1 cellular context compared by ENCODE assay signal in the genomic region with DNA sequence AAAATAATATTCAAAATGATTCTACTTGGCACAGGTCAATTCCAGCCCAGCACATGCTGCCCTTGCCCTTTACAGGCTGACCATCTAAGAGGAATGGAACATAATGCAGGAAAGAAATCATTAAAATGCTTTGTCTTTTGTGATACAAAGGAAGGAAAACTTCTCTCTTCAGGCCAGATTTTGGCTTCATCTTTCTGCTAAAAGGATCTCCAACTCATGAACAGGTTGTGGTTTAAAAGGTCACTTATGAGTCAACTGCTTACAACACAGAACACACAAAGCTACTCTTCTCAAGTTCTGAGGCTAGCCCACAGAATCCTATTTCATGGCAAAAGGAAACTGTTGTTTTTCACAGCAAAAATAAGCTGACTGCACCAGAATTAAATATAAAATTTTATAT.
TF ChIP-seq lines count a peak whose summit lies in the region.

No MANE protein-coding gene starts in this region.

TF ChIP-seq in HCT116, 20 proteins besides CTCF, POLR2A, EP300 and RAD21 (continued from another document):
- TF ChIP-seq, protein P1, sequence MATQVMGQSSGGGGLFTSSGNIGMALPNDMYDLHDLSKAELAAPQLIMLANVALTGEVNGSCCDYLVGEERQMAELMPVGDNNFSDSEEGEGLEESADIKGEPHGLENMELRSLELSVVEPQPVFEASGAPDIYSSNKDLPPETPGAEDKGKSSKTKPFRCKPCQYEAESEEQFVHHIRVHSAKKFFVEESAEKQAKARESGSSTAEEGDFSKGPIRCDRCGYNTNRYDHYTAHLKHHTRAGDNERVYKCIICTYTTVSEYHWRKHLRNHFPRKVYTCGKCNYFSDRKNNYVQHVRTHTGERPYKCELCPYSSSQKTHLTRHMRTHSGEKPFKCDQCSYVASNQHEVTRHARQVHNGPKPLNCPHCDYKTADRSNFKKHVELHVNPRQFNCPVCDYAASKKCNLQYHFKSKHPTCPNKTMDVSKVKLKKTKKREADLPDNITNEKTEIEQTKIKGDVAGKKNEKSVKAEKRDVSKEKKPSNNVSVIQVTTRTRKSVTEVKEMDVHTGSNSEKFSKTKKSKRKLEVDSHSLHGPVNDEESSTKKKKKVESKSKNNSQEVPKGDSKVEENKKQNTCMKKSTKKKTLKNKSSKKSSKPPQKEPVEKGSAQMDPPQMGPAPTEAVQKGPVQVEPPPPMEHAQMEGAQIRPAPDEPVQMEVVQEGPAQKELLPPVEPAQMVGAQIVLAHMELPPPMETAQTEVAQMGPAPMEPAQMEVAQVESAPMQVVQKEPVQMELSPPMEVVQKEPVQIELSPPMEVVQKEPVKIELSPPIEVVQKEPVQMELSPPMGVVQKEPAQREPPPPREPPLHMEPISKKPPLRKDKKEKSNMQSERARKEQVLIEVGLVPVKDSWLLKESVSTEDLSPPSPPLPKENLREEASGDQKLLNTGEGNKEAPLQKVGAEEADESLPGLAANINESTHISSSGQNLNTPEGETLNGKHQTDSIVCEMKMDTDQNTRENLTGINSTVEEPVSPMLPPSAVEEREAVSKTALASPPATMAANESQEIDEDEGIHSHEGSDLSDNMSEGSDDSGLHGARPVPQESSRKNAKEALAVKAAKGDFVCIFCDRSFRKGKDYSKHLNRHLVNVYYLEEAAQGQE (IDR thresholded peaks at IDR 0.05; ENCODE audit: low read depth), result no peak
- TF ChIP-seq YY1 (IDR thresholded peaks at IDR 0.05; ENCODE audit: extremely low read depth, insufficient replicate concordance, low read depth, low read length) (no peak), POLR2AphosphoS5 (IDR thresholded peaks at IDR 0.05; ENCODE audit: low read depth, low read length) (no peak), JUND (IDR thresholded peaks at IDR 0.05) (peak; percentile 27; the same call in 1 of the 2 replicates), EGR1 (IDR thresholded peaks at IDR 0.05; ENCODE audit: low read depth) (no peak), FOSL1 (IDR thresholded peaks at IDR 0.05; ENCODE audit: low read depth) (no peak), CEBPB (IDR thresholded peaks at IDR 0.05; ENCODE audit: low read depth) (peak; percentile 36; the same call in 1 of the 2 replicates)
